ENCODE assay signal across 1 cellular context in the genomic region with DNA sequence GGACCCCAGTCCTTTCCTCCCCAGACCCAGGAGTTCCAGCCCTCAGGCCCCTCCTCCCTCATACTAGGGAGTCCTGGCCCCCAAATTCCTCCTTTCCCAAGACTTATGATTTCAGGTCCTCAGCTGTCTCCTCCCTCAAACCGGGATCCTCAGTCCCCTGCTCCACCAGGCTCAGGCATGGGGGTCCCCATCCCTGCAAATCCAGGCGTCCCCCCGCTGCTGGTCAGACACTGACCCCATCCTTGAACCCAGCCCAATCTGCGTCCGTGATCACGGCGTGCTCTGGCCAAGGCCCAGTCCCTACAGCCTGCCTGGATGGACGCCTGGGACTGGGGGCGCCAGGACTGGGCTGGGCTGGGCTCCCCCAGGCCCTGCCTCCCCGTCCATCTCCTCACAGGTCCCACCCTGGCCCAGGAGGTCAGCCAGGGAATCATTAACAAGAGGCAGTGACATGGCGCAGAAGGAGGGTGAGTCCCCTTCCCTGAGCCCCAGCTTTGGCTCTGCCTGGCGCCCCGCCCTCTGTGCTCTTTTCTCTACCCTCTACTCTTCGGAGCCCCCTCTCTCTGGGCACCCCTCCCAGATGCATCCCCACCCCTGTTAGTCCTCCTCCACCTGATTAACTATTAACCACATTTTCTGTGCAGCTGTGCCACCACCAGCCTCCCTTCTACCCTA.
TF ChIP-seq lines count a peak whose summit lies in the region.

No MANE protein-coding gene starts in this region.

TF ChIP-seq in H1, 55 proteins besides CTCF, POLR2A, EP300 and RAD21:
- no peak for TF ChIP-seq SP4 (IDR thresholded peaks at IDR 0.05; ENCODE audit: low read length)
- TF ChIP-seq RFX5 (IDR thresholded peaks at IDR 0.05; ENCODE audit: borderline replicate concordance, low read depth, low read length) = no peak
- TF ChIP-seq SIX5 (IDR thresholded peaks at IDR 0.05; ENCODE audit: low read depth, low read length) = no peak
- no peak for TF ChIP-seq POU5F1 (IDR thresholded peaks at IDR 0.05; ENCODE audit: low read depth, low read length)
- TF ChIP-seq PHF8 (conservative IDR thresholded peaks at IDR 0.05; ENCODE audit: low read depth, low read length) = no peak
- TF ChIP-seq FOSL1 (IDR thresholded peaks at IDR 0.05; ENCODE audit: insufficient read depth, low read depth, low read length) = no peak
- no peak for TF ChIP-seq SUZ12 (IDR thresholded peaks at IDR 0.05; ENCODE audit: low read length)
- TF ChIP-seq JUN (IDR thresholded peaks at IDR 0.05; ENCODE audit: low read depth, low read length) = no peak
- TF ChIP-seq CBX5 (IDR thresholded peaks at IDR 0.05; ENCODE audit: low read depth, low read length) = no peak
- no peak for TF ChIP-seq RNF2 (IDR thresholded peaks at IDR 0.05; ENCODE audit: borderline replicate concordance, low read depth, low read length, missing control alignments, poor library complexity, severe bottlenecking)
- no peak for TF ChIP-seq TCF12 (IDR thresholded peaks at IDR 0.05; ENCODE audit: low read depth, low read length)
- TF ChIP-seq, protein P1, sequence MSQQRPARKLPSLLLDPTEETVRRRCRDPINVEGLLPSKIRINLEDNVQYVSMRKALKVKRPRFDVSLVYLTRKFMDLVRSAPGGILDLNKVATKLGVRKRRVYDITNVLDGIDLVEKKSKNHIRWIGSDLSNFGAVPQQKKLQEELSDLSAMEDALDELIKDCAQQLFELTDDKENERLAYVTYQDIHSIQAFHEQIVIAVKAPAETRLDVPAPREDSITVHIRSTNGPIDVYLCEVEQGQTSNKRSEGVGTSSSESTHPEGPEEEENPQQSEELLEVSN (IDR thresholded peaks at IDR 0.05) = no peak
- no peak for TF ChIP-seq CHD2 (IDR thresholded peaks at IDR 0.05; ENCODE audit: low read length)
- TF ChIP-seq BCL11A (IDR thresholded peaks at IDR 0.05; ENCODE audit: low read depth in 2 of 2, low read length in 2 of 2) = no peak
- TF ChIP-seq MAFK (IDR thresholded peaks at IDR 0.05; ENCODE audit: low read depth, low read length) = no peak
- TF ChIP-seq CTBP2 (IDR thresholded peaks at IDR 0.05; ENCODE audit: borderline replicate concordance, insufficient read depth, insufficient read length, low read length) = no peak
- TF ChIP-seq, protein P2, sequence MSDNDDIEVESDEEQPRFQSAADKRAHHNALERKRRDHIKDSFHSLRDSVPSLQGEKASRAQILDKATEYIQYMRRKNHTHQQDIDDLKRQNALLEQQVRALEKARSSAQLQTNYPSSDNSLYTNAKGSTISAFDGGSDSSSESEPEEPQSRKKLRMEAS (IDR thresholded peaks at IDR 0.05) = no peak
- no peak for TF ChIP-seq KDM4A (IDR thresholded peaks at IDR 0.05; ENCODE audit: low read depth, low read length, severe bottlenecking)
- no peak for TF ChIP-seq YY1 (IDR thresholded peaks at IDR 0.05; ENCODE audit: low read depth, low read length)
